In the genomic region with DNA sequence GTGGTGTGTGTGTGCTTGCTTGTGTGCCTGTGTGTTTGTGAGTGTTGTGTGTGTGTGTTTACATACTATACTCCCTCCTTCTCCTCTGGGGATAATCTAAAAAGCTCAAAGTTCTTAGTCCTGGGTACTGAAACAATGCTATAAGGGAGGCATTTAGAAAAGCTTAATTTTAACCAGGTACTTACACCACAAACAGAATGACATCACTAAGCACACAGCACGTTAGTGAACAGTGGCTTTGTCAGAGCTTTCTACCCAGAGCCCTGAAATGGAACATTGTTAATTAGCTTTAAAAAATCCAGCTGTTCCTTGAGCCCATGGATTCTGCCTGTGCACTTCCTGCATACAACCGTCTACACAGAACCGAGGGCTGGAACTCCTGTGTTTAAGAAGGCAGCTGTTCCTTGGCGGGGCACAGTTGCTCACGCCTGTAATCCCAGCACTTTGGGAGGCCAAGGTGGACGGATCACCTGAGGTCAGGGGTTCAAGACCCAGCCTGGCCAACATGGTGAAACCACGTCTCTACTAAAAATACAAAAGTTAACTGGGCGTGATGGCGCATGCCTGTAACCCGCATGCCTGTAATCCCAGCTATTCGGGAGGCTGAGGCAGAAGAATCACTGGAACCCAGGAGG, we compare ENCODE assay signal across 1 cellular context.
A peak's percentile ranks its signal among the peaks of the same experiment; 100 is the strongest.
TF ChIP-seq lines count a peak whose summit lies in the region.

No MANE protein-coding gene starts in this region.

TF ChIP-seq in HepG2, 621 proteins besides CTCF, POLR2A, EP300 and RAD21 (continued from another document and continues in another):
- TF ChIP-seq, protein P1, sequence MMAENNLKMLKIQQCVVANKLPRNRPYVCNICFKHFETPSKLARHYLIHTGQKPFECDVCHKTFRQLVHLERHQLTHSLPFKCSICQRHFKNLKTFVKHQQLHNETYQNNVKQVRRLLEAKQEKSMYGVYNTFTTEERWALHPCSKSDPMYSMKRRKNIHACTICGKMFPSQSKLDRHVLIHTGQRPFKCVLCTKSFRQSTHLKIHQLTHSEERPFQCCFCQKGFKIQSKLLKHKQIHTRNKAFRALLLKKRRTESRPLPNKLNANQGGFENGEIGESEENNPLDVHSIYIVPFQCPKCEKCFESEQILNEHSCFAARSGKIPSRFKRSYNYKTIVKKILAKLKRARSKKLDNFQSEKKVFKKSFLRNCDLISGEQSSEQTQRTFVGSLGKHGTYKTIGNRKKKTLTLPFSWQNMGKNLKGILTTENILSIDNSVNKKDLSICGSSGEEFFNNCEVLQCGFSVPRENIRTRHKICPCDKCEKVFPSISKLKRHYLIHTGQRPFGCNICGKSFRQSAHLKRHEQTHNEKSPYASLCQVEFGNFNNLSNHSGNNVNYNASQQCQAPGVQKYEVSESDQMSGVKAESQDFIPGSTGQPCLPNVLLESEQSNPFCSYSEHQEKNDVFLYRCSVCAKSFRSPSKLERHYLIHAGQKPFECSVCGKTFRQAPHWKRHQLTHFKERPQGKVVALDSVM (CRISPR knock-in tag; IDR thresholded peaks at IDR 0.05): peak; percentile 51
- TF ChIP-seq SRSF9 (IDR thresholded peaks at IDR 0.05; ENCODE audit: borderline replicate concordance, insufficient read depth, low read depth, low read length, poor library complexity, severe bottlenecking) (no peak), ZSCAN12 (CRISPR knock-in tag; IDR thresholded peaks at IDR 0.05) (no peak), ZNF333 (CRISPR knock-in tag; IDR thresholded peaks at IDR 0.05; ENCODE audit: borderline replicate concordance) (no peak), ZNF431 (CRISPR knock-in tag; IDR thresholded peaks at IDR 0.05; ENCODE audit: borderline replicate concordance, low read depth) (no peak), MED1 (CRISPR knock-in tag; IDR thresholded peaks at IDR 0.05) (peak; percentile 84), MED8 (CRISPR knock-in tag; IDR thresholded peaks at IDR 0.05; ENCODE audit: insufficient replicate concordance) (no peak), CEBPG (CRISPR knock-in tag; IDR thresholded peaks at IDR 0.05) (0 out of 2 replicates have a peak, but pooled peaks have one; percentile 51), RELA (CRISPR knock-in tag; IDR thresholded peaks at IDR 0.05) (no peak), ETV5 (CRISPR knock-in tag; IDR thresholded peaks at IDR 0.05; ENCODE audit: borderline replicate concordance) (peak; percentile 58; the same call in 1 of the 2 replicates), SNAI1 (CRISPR knock-in tag; IDR thresholded peaks at IDR 0.05; ENCODE audit: borderline replicate concordance) (no peak), DMAP1 (CRISPR knock-in tag; IDR thresholded peaks at IDR 0.05) (peak; percentile 48; the same call in 1 of the 2 replicates), RCOR2 (CRISPR knock-in tag; IDR thresholded peaks at IDR 0.05) (peak; percentile 57; the same call in 1 of the 2 replicates), HDAC1 (CRISPR knock-in tag; IDR thresholded peaks at IDR 0.05) (peak; percentile 56), SP2 (CRISPR knock-in tag; IDR thresholded peaks at IDR 0.05) (no peak), ZNF543 (CRISPR knock-in tag; IDR thresholded peaks at IDR 0.05) (peak; percentile 59; the same call in 1 of the 2 replicates), FOXA3 (CRISPR knock-in tag; IDR thresholded peaks at IDR 0.05) (peak; percentile 88), IKZF1 (IDR thresholded peaks at IDR 0.05) (no peak), ESRRA (CRISPR knock-in tag; IDR thresholded peaks at IDR 0.05; ENCODE audit: low read depth) (peak; percentile 49; the same call in 1 of the 2 replicates), FOXP1 (IDR thresholded peaks at IDR 0.05) (peak; percentile 15; the same call in 1 of the 2 replicates), FOXP1 (CRISPR knock-in tag; IDR thresholded peaks at IDR 0.05) (peak; percentile 90), MIXL1 (CRISPR knock-in tag; IDR thresholded peaks at IDR 0.05) (peak; percentile 90), ZNF501 (CRISPR knock-in tag; IDR thresholded peaks at IDR 0.05) (no peak)
- TF ChIP-seq, protein P2, sequence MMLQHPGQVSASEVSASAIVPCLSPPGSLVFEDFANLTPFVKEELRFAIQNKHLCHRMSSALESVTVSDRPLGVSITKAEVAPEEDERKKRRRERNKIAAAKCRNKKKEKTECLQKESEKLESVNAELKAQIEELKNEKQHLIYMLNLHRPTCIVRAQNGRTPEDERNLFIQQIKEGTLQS (CRISPR knock-in tag; IDR thresholded peaks at IDR 0.05): peak; percentile 82; the same call in 1 of the 2 replicates
- TF ChIP-seq, protein P3, sequence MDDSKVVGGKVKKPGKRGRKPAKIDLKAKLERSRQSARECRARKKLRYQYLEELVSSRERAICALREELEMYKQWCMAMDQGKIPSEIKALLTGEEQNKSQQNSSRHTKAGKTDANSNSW (CRISPR knock-in tag; IDR thresholded peaks at IDR 0.05; ENCODE audit: borderline replicate concordance): no peak
- TF ChIP-seq, protein P4, sequence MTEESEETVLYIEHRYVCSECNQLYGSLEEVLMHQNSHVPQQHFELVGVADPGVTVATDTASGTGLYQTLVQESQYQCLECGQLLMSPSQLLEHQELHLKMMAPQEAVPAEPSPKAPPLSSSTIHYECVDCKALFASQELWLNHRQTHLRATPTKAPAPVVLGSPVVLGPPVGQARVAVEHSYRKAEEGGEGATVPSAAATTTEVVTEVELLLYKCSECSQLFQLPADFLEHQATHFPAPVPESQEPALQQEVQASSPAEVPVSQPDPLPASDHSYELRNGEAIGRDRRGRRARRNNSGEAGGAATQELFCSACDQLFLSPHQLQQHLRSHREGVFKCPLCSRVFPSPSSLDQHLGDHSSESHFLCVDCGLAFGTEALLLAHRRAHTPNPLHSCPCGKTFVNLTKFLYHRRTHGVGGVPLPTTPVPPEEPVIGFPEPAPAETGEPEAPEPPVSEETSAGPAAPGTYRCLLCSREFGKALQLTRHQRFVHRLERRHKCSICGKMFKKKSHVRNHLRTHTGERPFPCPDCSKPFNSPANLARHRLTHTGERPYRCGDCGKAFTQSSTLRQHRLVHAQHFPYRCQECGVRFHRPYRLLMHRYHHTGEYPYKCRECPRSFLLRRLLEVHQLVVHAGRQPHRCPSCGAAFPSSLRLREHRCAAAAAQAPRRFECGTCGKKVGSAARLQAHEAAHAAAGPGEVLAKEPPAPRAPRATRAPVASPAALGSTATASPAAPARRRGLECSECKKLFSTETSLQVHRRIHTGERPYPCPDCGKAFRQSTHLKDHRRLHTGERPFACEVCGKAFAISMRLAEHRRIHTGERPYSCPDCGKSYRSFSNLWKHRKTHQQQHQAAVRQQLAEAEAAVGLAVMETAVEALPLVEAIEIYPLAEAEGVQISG (CRISPR knock-in tag; IDR thresholded peaks at IDR 0.05): 0 out of 2 replicates have a peak, but pooled peaks have one; percentile 6
- TF ChIP-seq, protein P5, sequence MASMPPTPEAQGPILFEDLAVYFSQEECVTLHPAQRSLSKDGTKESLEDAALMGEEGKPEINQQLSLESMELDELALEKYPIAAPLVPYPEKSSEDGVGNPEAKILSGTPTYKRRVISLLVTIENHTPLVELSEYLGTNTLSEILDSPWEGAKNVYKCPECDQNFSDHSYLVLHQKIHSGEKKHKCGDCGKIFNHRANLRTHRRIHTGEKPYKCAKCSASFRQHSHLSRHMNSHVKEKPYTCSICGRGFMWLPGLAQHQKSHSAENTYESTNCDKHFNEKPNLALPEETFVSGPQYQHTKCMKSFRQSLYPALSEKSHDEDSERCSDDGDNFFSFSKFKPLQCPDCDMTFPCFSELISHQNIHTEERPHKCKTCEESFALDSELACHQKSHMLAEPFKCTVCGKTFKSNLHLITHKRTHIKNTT (CRISPR knock-in tag; IDR thresholded peaks at IDR 0.05): no peak
- TF ChIP-seq, protein P6, sequence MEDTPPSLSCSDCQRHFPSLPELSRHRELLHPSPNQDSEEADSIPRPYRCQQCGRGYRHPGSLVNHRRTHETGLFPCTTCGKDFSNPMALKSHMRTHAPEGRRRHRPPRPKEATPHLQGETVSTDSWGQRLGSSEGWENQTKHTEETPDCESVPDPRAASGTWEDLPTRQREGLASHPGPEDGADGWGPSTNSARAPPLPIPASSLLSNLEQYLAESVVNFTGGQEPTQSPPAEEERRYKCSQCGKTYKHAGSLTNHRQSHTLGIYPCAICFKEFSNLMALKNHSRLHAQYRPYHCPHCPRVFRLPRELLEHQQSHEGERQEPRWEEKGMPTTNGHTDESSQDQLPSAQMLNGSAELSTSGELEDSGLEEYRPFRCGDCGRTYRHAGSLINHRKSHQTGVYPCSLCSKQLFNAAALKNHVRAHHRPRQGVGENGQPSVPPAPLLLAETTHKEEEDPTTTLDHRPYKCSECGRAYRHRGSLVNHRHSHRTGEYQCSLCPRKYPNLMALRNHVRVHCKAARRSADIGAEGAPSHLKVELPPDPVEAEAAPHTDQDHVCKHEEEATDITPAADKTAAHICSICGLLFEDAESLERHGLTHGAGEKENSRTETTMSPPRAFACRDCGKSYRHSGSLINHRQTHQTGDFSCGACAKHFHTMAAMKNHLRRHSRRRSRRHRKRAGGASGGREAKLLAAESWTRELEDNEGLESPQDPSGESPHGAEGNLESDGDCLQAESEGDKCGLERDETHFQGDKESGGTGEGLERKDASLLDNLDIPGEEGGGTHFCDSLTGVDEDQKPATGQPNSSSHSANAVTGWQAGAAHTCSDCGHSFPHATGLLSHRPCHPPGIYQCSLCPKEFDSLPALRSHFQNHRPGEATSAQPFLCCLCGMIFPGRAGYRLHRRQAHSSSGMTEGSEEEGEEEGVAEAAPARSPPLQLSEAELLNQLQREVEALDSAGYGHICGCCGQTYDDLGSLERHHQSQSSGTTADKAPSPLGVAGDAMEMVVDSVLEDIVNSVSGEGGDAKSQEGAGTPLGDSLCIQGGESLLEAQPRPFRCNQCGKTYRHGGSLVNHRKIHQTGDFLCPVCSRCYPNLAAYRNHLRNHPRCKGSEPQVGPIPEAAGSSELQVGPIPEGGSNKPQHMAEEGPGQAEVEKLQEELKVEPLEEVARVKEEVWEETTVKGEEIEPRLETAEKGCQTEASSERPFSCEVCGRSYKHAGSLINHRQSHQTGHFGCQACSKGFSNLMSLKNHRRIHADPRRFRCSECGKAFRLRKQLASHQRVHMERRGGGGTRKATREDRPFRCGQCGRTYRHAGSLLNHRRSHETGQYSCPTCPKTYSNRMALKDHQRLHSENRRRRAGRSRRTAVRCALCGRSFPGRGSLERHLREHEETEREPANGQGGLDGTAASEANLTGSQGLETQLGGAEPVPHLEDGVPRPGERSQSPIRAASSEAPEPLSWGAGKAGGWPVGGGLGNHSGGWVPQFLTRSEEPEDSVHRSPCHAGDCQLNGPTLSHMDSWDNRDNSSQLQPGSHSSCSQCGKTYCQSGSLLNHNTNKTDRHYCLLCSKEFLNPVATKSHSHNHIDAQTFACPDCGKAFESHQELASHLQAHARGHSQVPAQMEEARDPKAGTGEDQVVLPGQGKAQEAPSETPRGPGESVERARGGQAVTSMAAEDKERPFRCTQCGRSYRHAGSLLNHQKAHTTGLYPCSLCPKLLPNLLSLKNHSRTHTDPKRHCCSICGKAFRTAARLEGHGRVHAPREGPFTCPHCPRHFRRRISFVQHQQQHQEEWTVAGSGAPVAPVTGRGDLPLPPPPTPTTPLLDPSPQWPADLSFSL (CRISPR knock-in tag; IDR thresholded peaks at IDR 0.05): peak; percentile 100
- TF ChIP-seq, protein P7, sequence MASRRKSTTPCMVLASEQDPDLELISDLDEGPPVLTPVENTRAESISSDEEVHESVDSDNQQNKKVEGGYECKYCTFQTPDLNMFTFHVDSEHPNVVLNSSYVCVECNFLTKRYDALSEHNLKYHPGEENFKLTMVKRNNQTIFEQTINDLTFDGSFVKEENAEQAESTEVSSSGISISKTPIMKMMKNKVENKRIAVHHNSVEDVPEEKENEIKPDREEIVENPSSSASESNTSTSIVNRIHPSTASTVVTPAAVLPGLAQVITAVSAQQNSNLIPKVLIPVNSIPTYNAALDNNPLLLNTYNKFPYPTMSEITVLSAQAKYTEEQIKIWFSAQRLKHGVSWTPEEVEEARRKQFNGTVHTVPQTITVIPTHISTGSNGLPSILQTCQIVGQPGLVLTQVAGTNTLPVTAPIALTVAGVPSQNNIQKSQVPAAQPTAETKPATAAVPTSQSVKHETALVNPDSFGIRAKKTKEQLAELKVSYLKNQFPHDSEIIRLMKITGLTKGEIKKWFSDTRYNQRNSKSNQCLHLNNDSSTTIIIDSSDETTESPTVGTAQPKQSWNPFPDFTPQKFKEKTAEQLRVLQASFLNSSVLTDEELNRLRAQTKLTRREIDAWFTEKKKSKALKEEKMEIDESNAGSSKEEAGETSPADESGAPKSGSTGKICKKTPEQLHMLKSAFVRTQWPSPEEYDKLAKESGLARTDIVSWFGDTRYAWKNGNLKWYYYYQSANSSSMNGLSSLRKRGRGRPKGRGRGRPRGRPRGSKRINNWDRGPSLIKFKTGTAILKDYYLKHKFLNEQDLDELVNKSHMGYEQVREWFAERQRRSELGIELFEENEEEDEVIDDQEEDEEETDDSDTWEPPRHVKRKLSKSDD (CRISPR knock-in tag; IDR thresholded peaks at IDR 0.05; ENCODE audit: low read depth): peak; percentile 19; the same call in 1 of the 2 replicates
- TF ChIP-seq, protein P8, sequence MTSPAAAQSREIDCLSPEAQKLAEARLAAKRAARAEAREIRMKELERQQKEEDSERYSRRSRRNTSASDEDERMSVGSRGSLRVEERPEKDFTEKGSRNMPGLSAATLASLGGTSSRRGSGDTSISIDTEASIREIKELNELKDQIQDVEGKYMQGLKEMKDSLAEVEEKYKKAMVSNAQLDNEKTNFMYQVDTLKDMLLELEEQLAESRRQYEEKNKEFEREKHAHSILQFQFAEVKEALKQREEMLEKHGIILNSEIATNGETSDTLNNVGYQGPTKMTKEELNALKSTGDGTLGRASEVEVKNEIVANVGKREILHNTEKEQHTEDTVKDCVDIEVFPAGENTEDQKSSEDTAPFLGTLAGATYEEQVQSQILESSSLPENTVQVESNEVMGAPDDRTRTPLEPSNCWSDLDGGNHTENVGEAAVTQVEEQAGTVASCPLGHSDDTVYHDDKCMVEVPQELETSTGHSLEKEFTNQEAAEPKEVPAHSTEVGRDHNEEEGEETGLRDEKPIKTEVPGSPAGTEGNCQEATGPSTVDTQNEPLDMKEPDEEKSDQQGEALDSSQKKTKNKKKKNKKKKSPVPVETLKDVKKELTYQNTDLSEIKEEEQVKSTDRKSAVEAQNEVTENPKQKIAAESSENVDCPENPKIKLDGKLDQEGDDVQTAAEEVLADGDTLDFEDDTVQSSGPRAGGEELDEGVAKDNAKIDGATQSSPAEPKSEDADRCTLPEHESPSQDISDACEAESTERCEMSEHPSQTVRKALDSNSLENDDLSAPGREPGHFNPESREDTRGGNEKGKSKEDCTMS (CRISPR knock-in tag; conservative IDR thresholded peaks at IDR 0.05): no peak
- TF ChIP-seq, protein P9, sequence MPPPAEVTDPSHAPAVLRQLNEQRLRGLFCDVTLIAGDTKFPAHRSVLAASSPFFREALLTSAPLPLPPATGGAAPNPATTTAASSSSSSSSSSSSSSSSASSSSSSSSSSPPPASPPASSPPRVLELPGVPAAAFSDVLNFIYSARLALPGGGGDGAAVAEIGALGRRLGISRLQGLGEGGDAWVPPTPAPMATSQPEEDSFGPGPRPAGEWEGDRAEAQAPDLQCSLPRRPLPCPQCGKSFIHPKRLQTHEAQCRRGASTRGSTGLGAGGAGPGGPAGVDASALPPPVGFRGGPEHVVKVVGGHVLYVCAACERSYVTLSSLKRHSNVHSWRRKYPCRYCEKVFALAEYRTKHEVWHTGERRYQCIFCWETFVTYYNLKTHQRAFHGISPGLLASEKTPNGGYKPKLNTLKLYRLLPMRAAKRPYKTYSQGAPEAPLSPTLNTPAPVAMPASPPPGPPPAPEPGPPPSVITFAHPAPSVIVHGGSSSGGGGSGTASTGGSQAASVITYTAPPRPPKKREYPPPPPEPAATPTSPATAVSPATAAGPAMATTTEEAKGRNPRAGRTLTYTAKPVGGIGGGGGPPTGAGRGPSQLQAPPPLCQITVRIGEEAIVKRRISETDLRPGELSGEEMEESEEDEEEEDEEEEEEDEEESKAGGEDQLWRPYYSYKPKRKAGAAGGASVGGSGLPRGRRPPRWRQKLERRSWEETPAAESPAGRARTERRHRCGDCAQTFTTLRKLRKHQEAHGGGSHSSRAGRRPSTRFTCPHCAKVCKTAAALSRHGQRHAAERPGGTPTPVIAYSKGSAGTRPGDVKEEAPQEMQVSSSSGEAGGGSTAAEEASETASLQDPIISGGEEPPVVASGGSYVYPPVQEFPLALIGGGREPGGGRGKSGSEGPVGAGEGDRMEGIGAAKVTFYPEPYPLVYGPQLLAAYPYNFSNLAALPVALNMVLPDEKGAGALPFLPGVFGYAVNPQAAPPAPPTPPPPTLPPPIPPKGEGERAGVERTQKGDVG (CRISPR knock-in tag; IDR thresholded peaks at IDR 0.05; ENCODE audit: borderline replicate concordance): peak; percentile 47
